Comparison of ENCODE assay signal across 8 cellular contexts in the genomic region with DNA sequence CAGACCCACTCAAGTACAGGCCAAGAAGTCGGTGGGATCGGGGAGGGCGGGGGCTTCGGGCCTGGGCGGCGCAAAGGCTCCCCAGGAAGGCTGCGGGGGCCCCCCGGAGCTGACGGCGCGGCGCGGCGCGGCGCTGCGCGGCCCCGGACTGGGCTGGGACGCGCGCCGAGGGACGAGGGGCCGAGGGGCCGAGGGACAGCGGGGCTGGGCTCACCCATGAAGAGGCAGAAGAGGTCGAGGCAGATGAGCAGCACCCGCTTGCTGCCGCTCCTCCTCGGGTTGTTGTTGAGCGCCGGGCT. TPM values are rescaled to one million over a fixed set of nuclear protein-coding genes. Genes with fewer than 3 reads are reported as not detected.
DNase-seq lines count a peak whose midpoint lies in the region; ATAC-seq and TF ChIP-seq lines count a peak whose summit lies in the region.

No MANE protein-coding gene starts in this region.

- H3K79me2 ChIP-seq in parathyroid adenoma: peaks cover 9% of the 10 kb centered on the region

- no peak for DNase-seq in SK-N-MC (ENCODE audit: low read depth, low spot score)
- no peak for DNase-seq in foreskin keratinocyte
- DNase-seq in GM10266 (ENCODE audit: extremely low spot score): no peak
- DNase-seq in DMS79 (lab: John Stamatoyannopoulos, UW): no peak
- DNase-seq in foreskin melanocyte: no peak

- no peaks in the 10 kb centered on the region for H3K27me3 ChIP-seq in foreskin keratinocyte
- H3K27me3 ChIP-seq in parathyroid adenoma (ENCODE audit: control insufficient read depth, insufficient read depth, low read length): no peaks in the 10 kb centered on the region

- TF ChIP-seq CTCF in foreskin keratinocyte (conservative IDR thresholded peaks at IDR 0.05) (no peak), parathyroid adenoma (IDR thresholded peaks at IDR 0.05) (no peak), GM10266 (IDR thresholded peaks at IDR 0.05; ENCODE audit: control insufficient read depth, insufficient read depth, low read depth, missing control alignments) (no peak)

- H2AFZ ChIP-seq in parathyroid adenoma: peak overlapping the region; percentile 83

- peak; percentile 25 for ATAC-seq in GM21360 (IDR thresholded peaks at IDR 0.05; ENCODE audit: unreplicated experiment)
- peak; percentile 39 for ATAC-seq in foreskin keratinocyte
- ATAC-seq in HG02623 (IDR thresholded peaks at IDR 0.05; ENCODE audit: unreplicated experiment): no peak

- H3K4me3 ChIP-seq in SK-N-MC (peak overlapping the region; percentile 80), parathyroid adenoma (ENCODE audit: low read depth, low read length) (peak overlapping the region; percentile 94)

- H3K27ac ChIP-seq in SK-N-MC: no peak overlapping the region
- no peak overlapping the region for H3K27ac ChIP-seq in foreskin keratinocyte
- peak overlapping the region; percentile 90 for H3K27ac ChIP-seq in parathyroid adenoma

- H3K36me3 ChIP-seq in SK-N-MC (ENCODE audit: insufficient read depth, low read length) (no peaks in the 10 kb centered on the region), parathyroid adenoma (ENCODE audit: control insufficient read depth, insufficient read depth, low read length) (no peaks in the 10 kb centered on the region)

- H3K9ac ChIP-seq in SK-N-MC (ENCODE audit: insufficient read length): no peak overlapping the region
- peak overlapping the region; percentile 61 for H3K9ac ChIP-seq in parathyroid adenoma

- no peaks in the 10 kb centered on the region for H3K4me1 ChIP-seq in foreskin keratinocyte
- H3K4me1 ChIP-seq in parathyroid adenoma: peaks cover 5% of the 10 kb centered on the region

- no peaks in the 10 kb centered on the region for H3K9me3 ChIP-seq in SK-N-MC (ENCODE audit: low read depth, low read length)
- H3K9me3 ChIP-seq in parathyroid adenoma (ENCODE audit: control insufficient read depth, low read length): no peaks in the 10 kb centered on the region

- peak overlapping the region; percentile 85 for H3K4me2 ChIP-seq in parathyroid adenoma (ENCODE audit: low read length)

RNA-seq across cellular contexts. Expression of gene PLPP3, which starts 0.8 kb away (rescaled TPM):
- total RNA-seq in foreskin keratinocyte: 1.5 and 1.6 TPM in 2 replicates
- polyA plus RNA-seq in foreskin keratinocyte: 0.65 and 0.68 TPM in 2 replicates
